Comparison of ENCODE assay signal across 35 cellular contexts in the genomic region with DNA sequence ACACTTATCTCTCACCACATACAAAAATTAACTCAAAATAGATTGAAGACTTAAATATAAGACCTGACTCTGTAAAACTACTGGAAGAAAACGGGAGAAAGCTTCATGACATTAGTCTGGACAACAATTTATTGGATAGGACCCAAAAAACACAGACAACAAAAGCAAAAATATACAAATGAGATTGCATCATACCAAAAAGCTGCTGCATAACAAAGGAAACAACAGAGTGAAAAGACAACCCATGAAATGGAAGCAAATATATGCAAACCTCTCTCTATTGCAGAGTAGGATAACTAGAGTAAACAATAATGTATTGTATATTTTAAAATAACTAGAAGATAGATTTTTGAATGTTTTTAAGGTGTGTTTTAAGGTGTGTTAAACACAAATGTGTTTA. TPM values are rescaled to one million over a fixed set of nuclear protein-coding genes. Genes with fewer than 3 reads are reported as not detected.
"Had no signal": no experiment of that assay in that cellular context is flagged by ENCODE, and none has a peak within 500 bp of the region (broad histone marks: within the 10 kb centered on the region; RNA-seq: fewer than 3 reads in every experiment).

No MANE protein-coding gene starts in this region.

- H3K4me1 ChIP-seq: neural progenitor cell, parathyroid adenoma, psoas muscle, spleen, suprapubic skin, testis, tibial artery, transverse colon, upper lobe of right lung, uterus had no signal

- H3K4me3 Mint-ChIP-seq: natural killer cell; nephron; neural progenitor cell; stimulated activated memory B cell treated with anti-CD40 and anti-IgM and Interleukin-4, amounts not matched to agents 10 μg/mL and 1 μg/mL and 100 μg/mL, for 72 hours; stimulated activated naive CD8-positive, alpha-beta T cell treated with anti-CD3 and anti-CD28 coated beads, Interleukin-15, amount 100 ng/mL, for 72 hours; type B pancreatic cell had no signal

- H3K36me3 Mint-ChIP-seq: natural killer cell; neural progenitor cell; stimulated activated memory B cell treated with anti-CD40 and anti-IgM and Interleukin-4, amounts not matched to agents 10 μg/mL and 1 μg/mL and 100 μg/mL, for 72 hours; type B pancreatic cell had no signal

- H3K9ac ChIP-seq: neural progenitor cell, parathyroid adenoma had no signal

- H3K4me2 ChIP-seq: neural progenitor cell, smooth muscle cell had no signal

- H3K27me3 Mint-ChIP-seq: progenitor cell of endocrine pancreas; stimulated activated memory B cell treated with anti-CD40 and anti-IgM and Interleukin-4, amounts not matched to agents 10 μg/mL and 1 μg/mL and 100 μg/mL, for 72 hours had no signal

- H3K9me3 Mint-ChIP-seq: natural killer cell, type B pancreatic cell had no signal

- H3K27me3 ChIP-seq: neural progenitor cell, ovary, spleen, suprapubic skin, testis, tibial artery, transverse colon, upper lobe of right lung, uterus had no signal

- H2AFZ ChIP-seq: neural progenitor cell, parathyroid adenoma had no signal

- ATAC-seq: natural killer cell; psoas muscle; right cardiac atrium; sciatic nerve; stimulated activated memory B cell treated with anti-CD40 and anti-IgM and Interleukin-4, amounts not matched to agents 10 μg/mL and 1 μg/mL and 100 μg/mL, for 72 hours; stimulated activated naive CD8-positive, alpha-beta T cell treated with anti-CD3 and anti-CD28 coated beads, Interleukin-15, amount 100 ng/mL, for 72 hours; stimulated activated naive CD8-positive, alpha-beta T cell treated with anti-CD3 and anti-CD28 coated beads, Interleukin-15, Interleukin-2, amounts not matched to agents 100 U/mL and 50 U/mL, for 24 hours; upper lobe of right lung had no signal

- H3K36me3 ChIP-seq: neural progenitor cell, ovary, spleen, suprapubic skin, tibial artery, transverse colon, upper lobe of right lung, uterus had no signal

- H3K4me3 ChIP-seq: neural progenitor cell, ovary, psoas muscle, skin epidermis, smooth muscle cell, spleen, suprapubic skin, testis, tibial artery, transverse colon, upper lobe of right lung, uterus had no signal

- H3K27ac Mint-ChIP-seq: natural killer cell; nephron; neural progenitor cell; progenitor cell of endocrine pancreas; stimulated activated memory B cell treated with anti-CD40 and anti-IgM and Interleukin-4, amounts not matched to agents 10 μg/mL and 1 μg/mL and 100 μg/mL, for 72 hours; stimulated activated naive CD8-positive, alpha-beta T cell treated with anti-CD3 and anti-CD28 coated beads, Interleukin-15, amount 100 ng/mL, for 72 hours; type B pancreatic cell had no signal

- DNase-seq: natural killer cell; occipital lobe; ovary; posterior cingulate gyrus; psoas muscle; right cardiac atrium; spleen; stimulated activated CD4-positive, alpha-beta T cell treated with anti-CD3 and anti-CD28 coated beads, Interleukin-12 subunit alpha, Interleukin-12 subunit beta, amount 100 ng/mL, for 4 hours; stimulated activated CD4-positive, alpha-beta T cell treated with anti-CD3 and anti-CD28 coated beads, Interleukin-1b, Interleukin-23, amount 100 ng/mL, for 48 hours; stimulated activated CD4-positive, alpha-beta T cell treated with anti-CD3 and anti-CD28 coated beads, Interleukin-4, amount 100 ng/mL, for 1 hour; stimulated activated CD4-positive, alpha-beta T cell treated with anti-CD3 and anti-CD28 coated beads, Interleukin-4, amount 100 ng/mL, for 4 hours; stimulated activated CD8-positive, alpha-beta memory T cell treated with anti-CD3 and anti-CD28 coated beads, Interleukin-4, amount 100 ng/mL, for 48 hours; stimulated activated naive CD4-positive, alpha-beta T cell; stimulated activated naive CD8-positive, alpha-beta T cell treated with anti-CD3 and anti-CD28 coated beads, Interleukin-15, amount 100 ng/mL, for 72 hours; stimulated activated naive CD8-positive, alpha-beta T cell treated with anti-CD3 and anti-CD28 coated beads, Interleukin-15, Interleukin-2, amounts not matched to agents 100 U/mL and 50 U/mL, for 24 hours; substantia nigra; testis; tibial artery; transverse colon; upper lobe of right lung; uterus had no signal

- H3K4me1 Mint-ChIP-seq: natural killer cell; nephron; neural progenitor cell; stimulated activated memory B cell treated with anti-CD40 and anti-IgM and Interleukin-4, amounts not matched to agents 10 μg/mL and 1 μg/mL and 100 μg/mL, for 72 hours; stimulated activated naive CD8-positive, alpha-beta T cell treated with anti-CD3 and anti-CD28 coated beads, Interleukin-15, amount 100 ng/mL, for 72 hours had no signal

- H3K9me3 ChIP-seq: ovary, testis, transverse colon, upper lobe of right lung, uterus had no signal

- H3K79me2 ChIP-seq: parathyroid adenoma had no signal

- H3K27ac ChIP-seq: neural progenitor cell, ovary, parathyroid adenoma, psoas muscle, skin epidermis, spleen, suprapubic skin, testis, tibial artery, transverse colon, upper lobe of right lung, uterus had no signal

RNA-seq across cellular contexts. Expression of gene MRGPRX2, which starts 11.2 kb away (rescaled TPM):
- total RNA-seq: occipital lobe, osteoblast, progenitor cell of endocrine pancreas, psoas muscle, renal cortical epithelial cell, right cardiac atrium, smooth muscle cell, spleen, transverse colon, upper lobe of right lung, urinary bladder had no signal
- polyA plus RNA-seq: neural cell, right cardiac atrium, spleen had no signal
